In genomic region chr20:60210779-60211617, GRCh38 we compare ENCODE assay signal across 7 cellular contexts.
DNase-seq lines count a peak whose midpoint lies in the region; ATAC-seq and TF ChIP-seq lines count a peak whose summit lies in the region.

No MANE protein-coding gene starts in this region.

- no peaks in the 10 kb centered on the region for H3K9me3 ChIP-seq in neutrophil
- no peaks in the 10 kb centered on the region for H3K9me3 ChIP-seq in suprapubic skin

- no peak overlapping the region for H3K4me3 ChIP-seq in fibroblast of the aortic adventitia (ENCODE audit: low read depth, low read length)
- H3K4me3 ChIP-seq in neutrophil (ENCODE audit: low read depth in 1 of 2, low read length in 1 of 2) = no peak overlapping the region
- no peak overlapping the region for H3K4me3 ChIP-seq in suprapubic skin

- no peak for TF ChIP-seq POLR2A in suprapubic skin (IDR thresholded peaks at IDR 0.05)

- POLR2A ChIA-PET in GM10248 (lab: Yijun Ruan, JAX) = no interaction called here

- H3K4me1 ChIP-seq in neutrophil (ENCODE audit: control insufficient read depth in 1 of 2, insufficient read depth in 1 of 2, low read depth in 1 of 2, low read length in 1 of 2) (peaks cover 8 to 10% of the 10 kb centered on the region in 2 experiments), suprapubic skin (no peaks in the 10 kb centered on the region)

- TF ChIP-seq CTCF in GM10248 (IDR thresholded peaks at IDR 0.05; ENCODE audit: control extremely low read depth, extremely low read depth, low read depth, missing control alignments) = peak; percentile 72
- TF ChIP-seq CTCF in fibroblast of the aortic adventitia (IDR thresholded peaks at IDR 0.05; ENCODE audit: insufficient read depth, low read length) = peak; percentile 96
- TF ChIP-seq CTCF in neutrophil (IDR thresholded peaks at IDR 0.05) = peak; percentile 89
- peak; percentile 62 to 91 for TF ChIP-seq CTCF in suprapubic skin (IDR thresholded peaks at IDR 0.05)

- CTCF ChIA-PET in GM10248 (lab: Yijun Ruan, JAX) = interaction anchor here (0.7 to 4.1 kb wide), 19 partner anchors 8 to 1697 kb away, joined by 3 to 25 read pairs (median 4); no protein-coding TSS in a partner anchor

- H3K27me3 ChIP-seq in neutrophil (no peaks in the 10 kb centered on the region), suprapubic skin (no peaks in the 10 kb centered on the region)

- H3K36me3 ChIP-seq in neutrophil = peaks cover 12% of the 10 kb centered on the region
- no peaks in the 10 kb centered on the region for H3K36me3 ChIP-seq in suprapubic skin

- DNase-seq in GM10248 (ENCODE audit: extremely low spot score) = peak; percentile 64
- DNase-seq in OCI-M1 (lab: John Stamatoyannopoulos, UW) = peak; percentile 77
- DNase-seq in activated T-helper 1 cell treated with Interleukin-2 at 50 U/mL for 16 hours (ENCODE audit: low read depth) = peak; percentile 5
- peak; percentile 67 for DNase-seq in fibroblast of the aortic adventitia (ENCODE audit: low read depth)
- peak in 1 of 2 donors; percentile 70 for DNase-seq in suprapubic skin (ENCODE audit: low spot score in 2 of 2)

- no peak for TF ChIP-seq EP300 in suprapubic skin (IDR thresholded peaks at IDR 0.05)

- ATAC-seq in HG03457 (IDR thresholded peaks at IDR 0.05; ENCODE audit: unreplicated experiment) = peak; percentile 51

- WGBS in suprapubic skin = 37% methylated on average over 25 of the region's 25 CpGs

- H3K27ac ChIP-seq in neutrophil (peak overlapping the region; percentile 9), suprapubic skin (no peak overlapping the region)
